ENCODE assay signal across 1 cellular context in genomic region chr2:235461763-235462414, GRCh38.
TF ChIP-seq lines count a peak whose summit lies in the region.

No MANE protein-coding gene starts in this region.

TF ChIP-seq in K562, 482 proteins besides CTCF, POLR2A, EP300 and RAD21 (continued from another document):
- peak in 1 of 2 experiments; percentile 67; a peak in 1 of 4 replicates for TF ChIP-seq ZNF639 (CRISPR knock-in tag; conservative IDR thresholded peaks at IDR 0.05 in 1 of 2, IDR thresholded peaks at IDR 0.05 in 1 of 2)
- peak; percentile 85 for TF ChIP-seq ZNF121 (CRISPR knock-in tag; conservative IDR thresholded peaks at IDR 0.05)
- no peak for TF ChIP-seq ZNF124 (CRISPR knock-in tag; IDR thresholded peaks at IDR 0.05)
- no peak for TF ChIP-seq ZKSCAN3 (CRISPR knock-in tag; IDR thresholded peaks at IDR 0.05)
- no peak for TF ChIP-seq XRCC5 (IDR thresholded peaks at IDR 0.05; ENCODE audit: low read depth, low read length)
- peak; percentile 44; the same call in 1 of the 2 replicates for TF ChIP-seq DDX20 (tag; IDR thresholded peaks at IDR 0.05; ENCODE audit: low read depth)
- TF ChIP-seq ZNF699 (CRISPR knock-in tag; IDR thresholded peaks at IDR 0.05; ENCODE audit: insufficient replicate concordance) = no peak
- peak; percentile 65 for TF ChIP-seq ZNF311 (CRISPR knock-in tag; IDR thresholded peaks at IDR 0.05)
- TF ChIP-seq ZNF644 (tag; IDR thresholded peaks at IDR 0.05; ENCODE audit: low read depth) = 0 out of 2 replicates have a peak, but pooled peaks have one; percentile 49
